Comparison of ENCODE assay signal across 26 cellular contexts in the genomic region with DNA sequence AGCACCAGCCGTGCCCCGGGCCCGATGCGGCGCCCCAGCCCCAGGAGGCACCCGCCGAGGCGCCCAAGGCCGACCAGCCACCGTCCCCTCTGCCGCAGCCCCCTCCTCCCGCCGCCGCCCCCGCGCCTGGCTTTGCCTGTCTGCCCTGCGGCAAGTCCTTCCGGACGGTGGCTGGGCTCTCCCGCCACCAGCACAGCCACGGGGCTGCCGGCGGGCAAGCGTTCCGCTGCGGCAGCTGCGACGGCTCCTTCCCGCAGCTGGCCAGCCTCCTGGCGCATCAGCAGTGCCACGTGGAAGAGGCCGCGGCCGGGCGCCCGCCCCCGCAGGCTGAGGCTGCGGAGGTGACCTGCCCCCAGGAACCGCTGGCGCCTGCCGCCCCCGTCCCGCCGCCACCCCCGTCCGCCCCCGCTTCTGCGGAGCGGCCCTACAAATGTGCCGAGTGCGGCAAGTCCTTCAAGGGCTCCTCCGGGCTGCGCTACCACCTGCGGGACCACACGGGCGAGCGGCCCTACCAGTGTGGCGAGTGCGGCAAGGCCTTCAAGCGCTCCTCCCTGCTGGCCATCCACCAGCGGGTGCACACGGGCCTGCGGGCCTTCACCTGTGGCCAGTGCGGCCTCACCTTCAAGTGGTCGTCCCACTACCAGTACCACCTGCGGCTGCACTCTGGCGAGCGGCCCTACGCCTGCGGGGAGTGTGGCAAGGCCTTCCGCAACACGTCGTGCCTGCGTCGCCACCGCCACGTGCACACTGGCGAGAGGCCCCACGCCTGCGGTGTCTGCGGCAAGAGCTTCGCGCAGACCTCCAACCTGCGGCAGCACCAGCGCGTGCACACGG. TPM values are rescaled to one million over a fixed set of nuclear protein-coding genes. Genes with fewer than 3 reads are reported as not detected.
"Had no signal": no experiment of that assay in that cellular context is flagged by ENCODE, and none has a peak within 500 bp of the region (broad histone marks: within the 10 kb centered on the region; RNA-seq: fewer than 3 reads in every experiment).

No MANE protein-coding gene starts in this region.

- H3K9me3 Mint-ChIP-seq: activated CD4-positive, alpha-beta memory T cell treated with anti-CD3 and anti-CD28 coated beads for 36 hours; activated T-helper 17 cell treated with anti-CD3 and anti-CD28 coated beads, Interleukin-2, amount 50 U/mL, for 72 hours; nephron progenitor cell; stimulated activated naive CD8-positive, alpha-beta T cell treated with anti-CD3 and anti-CD28 coated beads, Interleukin-15, amount 100 ng/mL, for 72 hours; T-cell; WTC11 had no signal

- DNase-seq: activated CD4-positive, alpha-beta memory T cell treated with anti-CD3 and anti-CD28 coated beads for 36 hours; activated CD4-positive, alpha-beta T cell treated with anti-CD3 and anti-CD28 coated beads for 36 hours; activated naive CD4-positive, alpha-beta T cell; dorsolateral prefrontal cortex; foreskin melanocyte; hypothalamus; kidney; mammary epithelial cell; nephron progenitor cell; occipital lobe; stimulated activated CD4-positive, alpha-beta T cell treated with anti-CD3 and anti-CD28 coated beads, Interleukin-15, amount 100 ng/mL, for 24 hours; stimulated activated CD4-positive, alpha-beta T cell treated with anti-CD3 and anti-CD28 coated beads, Interleukin-2, amount 100 ng/mL, for 48 hours; stimulated activated naive CD8-positive, alpha-beta T cell treated with anti-CD3 and anti-CD28 coated beads, Interleukin-15, amount 100 ng/mL, for 72 hours; T-cell; trophoblast cell had no signal

- H3K27me3 Mint-ChIP-seq: activated CD4-positive, alpha-beta memory T cell treated with anti-CD3 and anti-CD28 coated beads for 36 hours; activated CD4-positive, alpha-beta T cell treated with anti-CD3 and anti-CD28 coated beads for 36 hours; activated T-helper 17 cell treated with anti-CD3 and anti-CD28 coated beads, Interleukin-2, amount 50 U/mL, for 72 hours; progenitor cell of endocrine pancreas; stimulated activated naive CD8-positive, alpha-beta T cell treated with anti-CD3 and anti-CD28 coated beads, Interleukin-15, amount 100 ng/mL, for 72 hours; T-cell had no signal

- H3K27me3 ChIP-seq: dorsolateral prefrontal cortex, right atrium auricular region, suprapubic skin, vagina had no signal

- H3K4me3 Mint-ChIP-seq: activated CD4-positive, alpha-beta memory T cell treated with anti-CD3 and anti-CD28 coated beads for 36 hours; activated CD4-positive, alpha-beta T cell treated with anti-CD3 and anti-CD28 coated beads for 36 hours; activated T-helper 17 cell treated with anti-CD3 and anti-CD28 coated beads, Interleukin-2, amount 50 U/mL, for 72 hours; brain; nephron progenitor cell; stimulated activated naive CD8-positive, alpha-beta T cell treated with anti-CD3 and anti-CD28 coated beads, Interleukin-15, amount 100 ng/mL, for 72 hours had no signal

- H3K9me3 ChIP-seq: left lung, right atrium auricular region, suprapubic skin, vagina had no signal

- H3K4me3 ChIP-seq: left lung, right atrium auricular region, skin epidermis, suprapubic skin, vagina had no signal

- H3K36me3 ChIP-seq: vagina had no signal

- H3K27ac ChIP-seq: left lung, right atrium auricular region, skin epidermis, suprapubic skin, vagina had no signal

- ATAC-seq: activated CD4-positive, alpha-beta T cell treated with anti-CD3 and anti-CD28 coated beads for 36 hours; activated T-helper 17 cell treated with anti-CD3 and anti-CD28 coated beads, Interleukin-2, amount 50 U/mL, for 72 hours; left lung; stimulated activated naive CD8-positive, alpha-beta T cell treated with anti-CD3 and anti-CD28 coated beads, Interleukin-15, amount 100 ng/mL, for 72 hours; T-cell had no signal

- H3K36me3 Mint-ChIP-seq: brain, WTC11 had no signal

- H3K27ac Mint-ChIP-seq: activated CD4-positive, alpha-beta memory T cell treated with anti-CD3 and anti-CD28 coated beads for 36 hours; activated CD4-positive, alpha-beta T cell treated with anti-CD3 and anti-CD28 coated beads for 36 hours; activated T-helper 17 cell treated with anti-CD3 and anti-CD28 coated beads, Interleukin-2, amount 50 U/mL, for 72 hours; brain; nephron progenitor cell; progenitor cell of endocrine pancreas; stimulated activated naive CD8-positive, alpha-beta T cell treated with anti-CD3 and anti-CD28 coated beads, Interleukin-15, amount 100 ng/mL, for 72 hours; T-cell; WTC11 had no signal

RNA-seq across cellular contexts. Expression of a gene that starts 5.9 kb away (rescaled TPM):
- polyA plus RNA-seq: mammary epithelial cell had no signal

RNA-seq across cellular contexts. Expression of a gene that starts 17.8 kb away (rescaled TPM):
- total RNA-seq: activated CD4-positive, alpha-beta memory T cell treated with anti-CD3 and anti-CD28 coated beads for 36 hours; activated CD4-positive, alpha-beta T cell treated with anti-CD3 and anti-CD28 coated beads for 36 hours; activated T-helper 17 cell treated with anti-CD3 and anti-CD28 coated beads, Interleukin-2, amount 50 U/mL, for 72 hours; epithelial cell of proximal tubule; kidney; left lung; mammary epithelial cell; myocyte; occipital lobe; progenitor cell of endocrine pancreas; right atrium auricular region; suprapubic skin; T-cell; vagina had no signal
- polyA plus RNA-seq: mammary epithelial cell had no signal
